ENCODE assay signal across 12 cellular contexts in genomic region chr10:17655009-17655408, GRCh38. TPM values are rescaled to one million over a fixed set of nuclear protein-coding genes. Genes with fewer than 3 reads are reported as not detected.
DNase-seq lines count a peak whose midpoint lies in the region; ATAC-seq lines count a peak whose summit lies in the region.
"Had no signal": no experiment of that assay in that cellular context is flagged by ENCODE, and none has a peak within 500 bp of the region (broad histone marks: within the 10 kb centered on the region; RNA-seq: fewer than 3 reads in every experiment).

No MANE protein-coding gene starts in this region.

- H3K4me1 Mint-ChIP-seq in activated T-helper 2 cell treated with anti-CD3 and anti-CD28 coated beads, Interferon-gamma antibody, Interleukin-2, Interleukin-4, amounts not matched to agents 10 μg/mL and 5 μg/mL and 100 μg/mL, durations not matched to agents 14 hours and 24 hours and 36 hours (ENCODE audit: low read depth), result peaks cover 61% of the 10 kb centered on the region

- no peaks in the 10 kb centered on the region for H3K4me1 ChIP-seq in Karpas-422 (ENCODE audit: low read length)

- no peak overlapping the region for H3K4me3 Mint-ChIP-seq in activated T-helper 2 cell treated with anti-CD3 and anti-CD28 coated beads, Interferon-gamma antibody, Interleukin-2, Interleukin-4, amounts not matched to agents 10 μg/mL and 5 μg/mL and 100 μg/mL, durations not matched to agents 14 hours and 24 hours and 36 hours (ENCODE audit: low read depth)

- H3K4me3 ChIP-seq in Karpas-422 (ENCODE audit: low read length), result no peak overlapping the region
- H3K4me3 ChIP-seq: coronary artery had no signal

- peaks cover 53% of the 10 kb centered on the region for H3K9me3 Mint-ChIP-seq in activated T-helper 2 cell treated with anti-CD3 and anti-CD28 coated beads, Interferon-gamma antibody, Interleukin-2, Interleukin-4, amounts not matched to agents 10 μg/mL and 5 μg/mL and 100 μg/mL, durations not matched to agents 14 hours and 24 hours and 36 hours

- H3K4me2 ChIP-seq in Karpas-422 (ENCODE audit: low read depth, low read length, poor library complexity, severe bottlenecking), result no peak overlapping the region

- H3K27me3 ChIP-seq in Karpas-422 (ENCODE audit: low read length), result no peaks in the 10 kb centered on the region

- peak overlapping the region; percentile 8 for H3K27ac Mint-ChIP-seq in activated T-helper 2 cell treated with anti-CD3 and anti-CD28 coated beads, Interferon-gamma antibody, Interleukin-2, Interleukin-4, amounts not matched to agents 10 μg/mL and 5 μg/mL and 100 μg/mL, durations not matched to agents 14 hours and 24 hours and 36 hours

- H3K27me3 Mint-ChIP-seq in activated T-helper 2 cell treated with anti-CD3 and anti-CD28 coated beads, Interferon-gamma antibody, Interleukin-2, Interleukin-4, amounts not matched to agents 10 μg/mL and 5 μg/mL and 100 μg/mL, durations not matched to agents 14 hours and 24 hours and 36 hours (ENCODE audit: low read depth), result no peaks in the 10 kb centered on the region

- no peak overlapping the region for H2AFZ ChIP-seq in Karpas-422 (ENCODE audit: low read length)

- no peaks in the 10 kb centered on the region for H4K20me1 ChIP-seq in Karpas-422 (ENCODE audit: insufficient read depth, low read depth, low read length)

- no peak overlapping the region for H3K9ac ChIP-seq in Karpas-422 (ENCODE audit: low read length)

- H3K27ac ChIP-seq in Karpas-422 (ENCODE audit: low read length), result no peak overlapping the region
- H3K27ac ChIP-seq: coronary artery had no signal

- DNase-seq in activated T-helper 2 cell treated with anti-CD3 and anti-CD28 coated beads, Interferon-gamma antibody, Interleukin-2, Interleukin-4, amounts not matched to agents 10 μg/mL and 5 μg/mL and 100 μg/mL, durations not matched to agents 14 hours and 24 hours and 36 hours (ENCODE audit: low spot score), result no peak
- no peak for DNase-seq in Karpas-422
- DNase-seq in activated naive CD4-positive, alpha-beta T cell (lab: John Stamatoyannopoulos, UW), result no peak
- DNase-seq in activated gamma-delta T cell treated with Interleukin-2 at 50 U/mL for 16 hours, result no peak
- no peak for DNase-seq in NCI-H82 treated with DMSO at 0.1 percent for 48 hours (lab: John Stamatoyannopoulos, UW; ENCODE audit: unreplicated experiment)
- DNase-seq: activated CD4-positive, alpha-beta T cell treated with anti-CD3 and anti-CD28 coated beads for 1 hour; C1 segment of cervical spinal cord; NCI-H1417 treated with DMSO at 0.1 percent for 48 hours had no signal

- peak; percentile 33 for ATAC-seq in GM18498 (IDR thresholded peaks at IDR 0.05; ENCODE audit: unreplicated experiment)
- ATAC-seq in GM19328 (IDR thresholded peaks at IDR 0.05; ENCODE audit: unreplicated experiment), result peak; percentile 24
- ATAC-seq in HG02943 (IDR thresholded peaks at IDR 0.05; ENCODE audit: low read depth, unreplicated experiment), result peak; percentile 18

- H3K9me3 ChIP-seq in Karpas-422 (ENCODE audit: low read length), result 0 out of 2 replicates have a peak, but pooled peaks cover 6% of the 10 kb centered on the region

- H3K36me3 Mint-ChIP-seq in activated T-helper 2 cell treated with anti-CD3 and anti-CD28 coated beads, Interferon-gamma antibody, Interleukin-2, Interleukin-4, amounts not matched to agents 10 μg/mL and 5 μg/mL and 100 μg/mL, durations not matched to agents 14 hours and 24 hours and 36 hours (ENCODE audit: low read depth), result peaks cover 88% of the 10 kb centered on the region

- H3K79me2 ChIP-seq in Karpas-422 (ENCODE audit: low read length), result peaks cover 96% of the 10 kb centered on the region

- intact Hi-C loops in activated T-helper 2 cell treated with anti-CD3 and anti-CD28 coated beads, Interferon-gamma antibody, Interleukin-2, Interleukin-4, amounts not matched to agents 10 μg/mL and 5 μg/mL and 100 μg/mL, durations not matched to agents 14 hours and 24 hours and 36 hours (cut with micrococcal nuclease), result loop anchor here (1.0 to 2.0 kb wide), 2 partner anchors 9 to 14 kb away; no protein-coding TSS in a partner anchor

- peaks cover 21% of the 10 kb centered on the region for H3K36me3 ChIP-seq in Karpas-422 (ENCODE audit: insufficient read depth, low read length)

- H3K9me2 ChIP-seq in Karpas-422 (replicated peaks; ENCODE audit: insufficient read depth, low read length), result no peaks in the 10 kb centered on the region

RNA-seq across cellular contexts. Expression of gene STAM, which starts 11.1 kb away (rescaled TPM):
- 33.8 and 35.2 TPM in 2 replicates for total RNA-seq in activated T-helper 2 cell treated with anti-CD3 and anti-CD28 coated beads, Interferon-gamma antibody, Interleukin-2, Interleukin-4, amounts not matched to agents 10 μg/mL and 5 μg/mL and 100 μg/mL, durations not matched to agents 14 hours and 24 hours and 36 hours
- total RNA-seq in Karpas-422 (2014; rRNA removed; shearing (Covaris generic); ENCODE audit: low replicate concordance), result 7.3 and 14.4 TPM in 2 replicates

RNA-seq across cellular contexts. Expression of gene HACD1, which starts 37.8 kb away (rescaled TPM):
- 6.0 and 6.6 TPM in 2 replicates for total RNA-seq in activated T-helper 2 cell treated with anti-CD3 and anti-CD28 coated beads, Interferon-gamma antibody, Interleukin-2, Interleukin-4, amounts not matched to agents 10 μg/mL and 5 μg/mL and 100 μg/mL, durations not matched to agents 14 hours and 24 hours and 36 hours
- total RNA-seq in Karpas-422 (2014; rRNA removed; shearing (Covaris generic); ENCODE audit: low replicate concordance), result not detected in 2 replicates
